Comparison of ENCODE assay signal across 8 cellular contexts in genomic region chr7:29146082-29146706, GRCh38. TPM values are rescaled to one million over a fixed set of nuclear protein-coding genes. Genes with fewer than 3 reads are reported as not detected.
DNase-seq lines count a peak whose midpoint lies in the region; ATAC-seq and TF ChIP-seq lines count a peak whose summit lies in the region.

Gene CPVL, minus strand, starts transcription at chr7:29146537. Its CDS starts 25,476 bp downstream, at chr7:29121061.

- peak within 1 kb of the TSS; percentile 64 for H3K4me3 ChIP-seq in coronary artery
- peak within 1 kb of the TSS; percentile 53 for H3K4me3 ChIP-seq in lower lobe of right lung
- no peak within 1 kb of the TSS for H3K4me3 ChIP-seq in OCI-LY7 (ENCODE audit: low read depth, low read length, poor library complexity, severe bottlenecking)

- CTCF ChIA-PET in OCI-LY7 (lab: Charles Lee; ENCODE audit: unreplicated experiment): no interaction called here

- POLR2A ChIA-PET in OCI-LY7 (lab: Charles Lee): no interaction called here

- H4K20me1 ChIP-seq in OCI-LY7 (ENCODE audit: insufficient read depth, low read length): no peaks in the 10 kb centered on the region

- peak; percentile 73 to 81 for ATAC-seq in lower lobe of right lung

- no peak within 1 kb of the TSS for H2AFZ ChIP-seq in OCI-LY7 (ENCODE audit: low read length)

- no peak within 1 kb of the TSS for H3K4me2 ChIP-seq in OCI-LY7 (ENCODE audit: low read length)

- H3K4me1 ChIP-seq in lower lobe of right lung (peaks cover 11% of the 10 kb centered on the region), OCI-LY7 (ENCODE audit: insufficient read depth, low read length, poor library complexity, severe bottlenecking) (no peaks in the 10 kb centered on the region)

- no peaks in the 10 kb centered on the region for H3K9me2 ChIP-seq in OCI-LY7 (ENCODE audit: insufficient read depth, low read length)

- H3K36me3 ChIP-seq in lower lobe of right lung (no peaks in the 10 kb centered on the region), OCI-LY7 (ENCODE audit: insufficient read depth, low read length) (no peaks in the 10 kb centered on the region)

- H3K9me3 ChIP-seq in lower lobe of right lung (no peaks in the 10 kb centered on the region), OCI-LY7 (ENCODE audit: low read length) (no peaks in the 10 kb centered on the region)

- H3K27ac ChIP-seq in coronary artery: peak within 1 kb of the TSS in 1 of 2 donors; percentile 58
- peak within 1 kb of the TSS; percentile 62 for H3K27ac ChIP-seq in lower lobe of right lung
- no peak within 1 kb of the TSS for H3K27ac ChIP-seq in OCI-LY7 (ENCODE audit: low read depth, low read length, poor library complexity, severe bottlenecking)

- no TSS peak for BruUV-seq in OCI-LY7 (replicated peaks; lab: Mats Ljungman, UMichigan)

- TF ChIP-seq CTCF in coronary artery (IDR thresholded peaks at IDR 0.05) (no peak), lower lobe of right lung (IDR thresholded peaks at IDR 0.05) (no peak), subcutaneous adipose tissue (IDR thresholded peaks at IDR 0.05; ENCODE audit: low read depth) (no peak), OCI-LY7 (conservative IDR thresholded peaks at IDR 0.05; ENCODE audit: low read length) (no peak)

- intact Hi-C loops in lower lobe of right lung (cut with DNase I): no loop called here
- intact Hi-C loops in OCI-LY7 (cut with micrococcal nuclease; ENCODE audit: unreplicated experiment): no loop called here

- peaks cover 12% of the 10 kb centered on the region for H3K27me3 ChIP-seq in lower lobe of right lung (ENCODE audit: low read depth)

- in situ Hi-C loops in G401 (cut with HindIII; ENCODE audit: low sequenced_read_pairs): no loop called here

- DNase-seq in G401 (ENCODE audit: low spot score) (peak; percentile 50), NCI-H69 (lab: John Stamatoyannopoulos, UW) (peak; percentile 92), coronary artery (ENCODE audit: low spot score) (no peak), lower lobe of right lung (peak; percentile 79), NCI-H2029 (lab: John Stamatoyannopoulos, UW) (no peak), OCI-LY7 (ENCODE audit: low spot score) (no peak)
- DNase-seq in stimulated activated CD4-positive, alpha-beta T cell treated with anti-CD3 and anti-CD28 coated beads, Interleukin-2, amount 100 ng/mL, for 48 hours: no peak

- no peaks in the 10 kb centered on the region for H3K79me2 ChIP-seq in OCI-LY7 (ENCODE audit: insufficient read depth, low read depth, low read length)

RNA-seq across cellular contexts. Expression of gene CPVL, which starts in this region (rescaled TPM):
- not detected in 2 replicates for total RNA-seq in G401 (2014; rRNA removed; shearing (Covaris generic))
- 49.4 TPM for total RNA-seq in lower lobe of right lung
- total RNA-seq in subcutaneous adipose tissue: 100 to 1,000 TPM in 1 of 4 donors, 10 to 100 TPM in 3; 13.0 to 105 (median 36.5) TPM
- total RNA-seq in OCI-LY7 (2014; rRNA removed; shearing (Covaris generic)): not detected in 2 replicates
- total RNA-seq in OCI-LY7 (2022): not detected in 2 replicates

Comparison
In these comparisons a context has a peak if more than half of its experiments do, and no peak if none do; other contexts are left out.
1. RNA of gene CPVL (total RNA-seq): 49.4 TPM in lower lobe of right lung (single experiment) and 13.0 to 105 TPM in subcutaneous adipose tissue; not detected in G401 and not detected in OCI-LY7; every median in the first group is over 10 times any median in the second.
2. Peak in DNase-seq in G401; RNA of the gene not detected or under 1 TPM.
3. DNase-seq: peak in NCI-H69 (single experiment) and lower lobe of right lung (single experiment); none in coronary artery (single experiment), stimulated activated CD4-positive, alpha-beta T cell treated with anti-CD3 and anti-CD28 coated beads, Interleukin-2, amount 100 ng/mL, for 48 hours (0 of 2), NCI-H2029 (single experiment) and OCI-LY7 (single experiment).